1 cellular context compared by ENCODE assay signal in genomic region chr1:40668769-40669525, GRCh38.
TF ChIP-seq lines count a peak whose summit lies in the region.

No MANE protein-coding gene starts in this region.

TF ChIP-seq in GM12878, 131 proteins besides CTCF, POLR2A, EP300 and RAD21 (continued from another document and continues in another):
- no peak for TF ChIP-seq SPI1 (IDR thresholded peaks at IDR 0.05; ENCODE audit: borderline replicate concordance, insufficient read depth, low read depth, low read length)
- no peak for TF ChIP-seq JUND (IDR thresholded peaks at IDR 0.05; ENCODE audit: low read depth, low read length)
- 0 out of 2 replicates have a peak, but pooled peaks have one; percentile 49 for TF ChIP-seq ZNF207 (IDR thresholded peaks at IDR 0.05; ENCODE audit: borderline replicate concordance)
- no peak for TF ChIP-seq TAF1 (IDR thresholded peaks at IDR 0.05; ENCODE audit: borderline replicate concordance, low read depth, low read length)
- peak; percentile 77 for TF ChIP-seq ZNF687 (IDR thresholded peaks at IDR 0.05)
- no peak for TF ChIP-seq CHD1 (IDR thresholded peaks at IDR 0.05; ENCODE audit: low read depth, low read length)
- TF ChIP-seq FOS (IDR thresholded peaks at IDR 0.05; ENCODE audit: borderline replicate concordance, extremely low read depth, insufficient read length) = no peak
- peak; percentile 38 for TF ChIP-seq RUNX3 (IDR thresholded peaks at IDR 0.05; ENCODE audit: low read length)
- no peak for TF ChIP-seq CREM (IDR thresholded peaks at IDR 0.05; ENCODE audit: low read depth)
- TF ChIP-seq, protein P1, sequence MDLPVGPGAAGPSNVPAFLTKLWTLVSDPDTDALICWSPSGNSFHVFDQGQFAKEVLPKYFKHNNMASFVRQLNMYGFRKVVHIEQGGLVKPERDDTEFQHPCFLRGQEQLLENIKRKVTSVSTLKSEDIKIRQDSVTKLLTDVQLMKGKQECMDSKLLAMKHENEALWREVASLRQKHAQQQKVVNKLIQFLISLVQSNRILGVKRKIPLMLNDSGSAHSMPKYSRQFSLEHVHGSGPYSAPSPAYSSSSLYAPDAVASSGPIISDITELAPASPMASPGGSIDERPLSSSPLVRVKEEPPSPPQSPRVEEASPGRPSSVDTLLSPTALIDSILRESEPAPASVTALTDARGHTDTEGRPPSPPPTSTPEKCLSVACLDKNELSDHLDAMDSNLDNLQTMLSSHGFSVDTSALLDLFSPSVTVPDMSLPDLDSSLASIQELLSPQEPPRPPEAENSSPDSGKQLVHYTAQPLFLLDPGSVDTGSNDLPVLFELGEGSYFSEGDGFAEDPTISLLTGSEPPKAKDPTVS (IDR thresholded peaks at IDR 0.05; ENCODE audit: low read depth, low read length) = no peak
- no peak for TF ChIP-seq ZBTB40 (IDR thresholded peaks at IDR 0.05; ENCODE audit: borderline replicate concordance)
- TF ChIP-seq MXI1 (IDR thresholded peaks at IDR 0.05; ENCODE audit: low read depth, low read length) = no peak
- no peak for TF ChIP-seq NFYA (IDR thresholded peaks at IDR 0.05; ENCODE audit: borderline replicate concordance, low read depth, low read length)
- TF ChIP-seq BACH1 (IDR thresholded peaks at IDR 0.05; ENCODE audit: borderline replicate concordance) = no peak
- TF ChIP-seq, protein P2, sequence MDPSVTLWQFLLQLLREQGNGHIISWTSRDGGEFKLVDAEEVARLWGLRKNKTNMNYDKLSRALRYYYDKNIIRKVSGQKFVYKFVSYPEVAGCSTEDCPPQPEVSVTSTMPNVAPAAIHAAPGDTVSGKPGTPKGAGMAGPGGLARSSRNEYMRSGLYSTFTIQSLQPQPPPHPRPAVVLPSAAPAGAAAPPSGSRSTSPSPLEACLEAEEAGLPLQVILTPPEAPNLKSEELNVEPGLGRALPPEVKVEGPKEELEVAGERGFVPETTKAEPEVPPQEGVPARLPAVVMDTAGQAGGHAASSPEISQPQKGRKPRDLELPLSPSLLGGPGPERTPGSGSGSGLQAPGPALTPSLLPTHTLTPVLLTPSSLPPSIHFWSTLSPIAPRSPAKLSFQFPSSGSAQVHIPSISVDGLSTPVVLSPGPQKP (IDR thresholded peaks at IDR 0.05; ENCODE audit: low read depth, low read length) = no peak
- TF ChIP-seq SIN3A (IDR thresholded peaks at IDR 0.05; ENCODE audit: low read depth, low read length) = no peak
- TF ChIP-seq RELA (IDR thresholded peaks at IDR 0.05; ENCODE audit: borderline replicate concordance, partially characterized antibody) = peak; percentile 87
- TF ChIP-seq SIX5 (IDR thresholded peaks at IDR 0.05; ENCODE audit: low read depth, low read length, severe bottlenecking) = no peak
- no peak for TF ChIP-seq CREB1 (IDR thresholded peaks at IDR 0.05; ENCODE audit: low read depth)
- TF ChIP-seq SMC3 (IDR thresholded peaks at IDR 0.05; ENCODE audit: borderline replicate concordance, low read length) = peak; percentile 85
- TF ChIP-seq DPF2 (IDR thresholded peaks at IDR 0.05) = peak; percentile 80
- TF ChIP-seq REST (IDR thresholded peaks at IDR 0.05; ENCODE audit: low read depth, low read length) = no peak
- TF ChIP-seq YBX1 (IDR thresholded peaks at IDR 0.05) = no peak
- no peak for TF ChIP-seq HDAC2 (IDR thresholded peaks at IDR 0.05)
- TF ChIP-seq NRF1 (conservative IDR thresholded peaks at IDR 0.05; ENCODE audit: low read depth, low read length) = no peak
- no peak for TF ChIP-seq BCL11A (IDR thresholded peaks at IDR 0.05; ENCODE audit: low read depth, low read length)
- TF ChIP-seq ZSCAN29 (IDR thresholded peaks at IDR 0.05) = no peak
- TF ChIP-seq POU2F2 (IDR thresholded peaks at IDR 0.05; ENCODE audit: borderline replicate concordance, low read depth, low read length) = no peak
- TF ChIP-seq CEBPB (IDR thresholded peaks at IDR 0.05; ENCODE audit: borderline replicate concordance in 1 of 2, low read depth in 2 of 2, low read length in 2 of 2) = no peak
- TF ChIP-seq BCLAF1 (IDR thresholded peaks at IDR 0.05) = no peak
- no peak for TF ChIP-seq CEBPZ (IDR thresholded peaks at IDR 0.05; ENCODE audit: low read depth, low read length)
- no peak for TF ChIP-seq ZBTB4 (CRISPR knock-in tag; IDR thresholded peaks at IDR 0.05)
